20 cellular contexts compared by ENCODE assay signal in the genomic region with DNA sequence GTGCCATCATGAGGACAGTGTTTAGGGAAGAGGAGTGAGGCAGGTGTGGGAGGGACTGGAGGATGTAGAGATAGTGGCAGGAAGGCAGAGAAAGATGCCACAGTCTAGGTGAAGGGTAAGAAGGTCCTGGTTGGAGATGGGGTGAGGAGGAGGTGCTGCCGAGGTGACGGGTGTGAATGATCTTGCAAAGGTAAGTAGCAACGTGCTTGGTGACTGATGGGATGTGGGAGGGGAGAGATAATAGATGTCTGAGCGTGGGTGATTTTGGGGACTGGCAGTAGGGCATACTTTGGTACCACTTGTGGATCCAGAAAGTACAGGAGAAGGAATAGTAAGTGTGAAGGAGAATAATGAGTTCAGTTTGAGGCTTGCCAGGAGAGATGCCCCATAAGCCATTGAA. TPM values are rescaled to one million over a fixed set of nuclear protein-coding genes. Genes with fewer than 3 reads are reported as not detected.
A peak's percentile ranks its signal among the peaks of the same experiment; 100 is the strongest.
DNase-seq lines count a peak whose midpoint lies in the region; ATAC-seq, FAIRE-seq and TF ChIP-seq lines count a peak whose summit lies in the region.
"Had no signal": no experiment of that assay in that cellular context is flagged by ENCODE, and none has a peak within 500 bp of the region (broad histone marks: within the 10 kb centered on the region; RNA-seq: fewer than 3 reads in every experiment).

No MANE protein-coding gene starts in this region.

- intact Hi-C loops in right cardiac atrium (cut with DNase I) (loop anchor here in 1 of 4 donors (10.0 kb wide), 1 partner anchor 126 kb away; the partner anchor contains the start of gene MAGEF1), heart right ventricle (cut with DNase I) (no loop called here), prostate gland (cut with DNase I) (no loop called here), aorta (cut with DNase I) (no loop called here)

- TF ChIP-seq CTCF in heart right ventricle (IDR thresholded peaks at IDR 0.05) (no peak), prostate gland (IDR thresholded peaks at IDR 0.05) (no peak)

- no peak for ATAC-seq in right cardiac atrium
- ATAC-seq in heart right ventricle = no peak
- no peak for ATAC-seq in aorta (ENCODE audit: low FRiP score)
- ATAC-seq: CD8-positive, alpha-beta T cell had no signal

- no peaks in the 10 kb centered on the region for H3K27me3 ChIP-seq in right cardiac atrium (ENCODE audit: control insufficient read depth, insufficient read depth)
- H3K27me3 ChIP-seq in heart right ventricle = peaks cover 0 to 9% (median 0%) of the 10 kb centered on the region in 7 donors
- H3K27me3 ChIP-seq in prostate gland (replicated peaks; ENCODE audit: insufficient read depth) = no peaks in the 10 kb centered on the region
- H3K27me3 ChIP-seq in aorta (ENCODE audit: control insufficient read depth in 1 of 2, insufficient read depth in 2 of 2, low read length in 1 of 2) = no peaks in the 10 kb centered on the region

- whole genome bisulfite sequencing in right cardiac atrium = 86% methylated on average over 4 of the region's 4 CpGs
- 87 to 93% methylated on average over 4 of the region's 4 CpGs for WGBS in heart right ventricle, 2 donors
- WGBS in prostate gland = 83% methylated on average over 4 of the region's 4 CpGs
- 91 to 93% methylated on average over 4 of the region's 4 CpGs for WGBS in aorta, 2 donors

- peaks cover 4% of the 10 kb centered on the region for H3K4me1 ChIP-seq in right cardiac atrium (ENCODE audit: control insufficient read depth, insufficient read depth, low read length)
- peaks cover 3 to 47% (median 27%) of the 10 kb centered on the region in 9 donors for H3K4me1 ChIP-seq in heart right ventricle
- no peaks in the 10 kb centered on the region for H3K4me1 ChIP-seq in prostate gland (replicated peaks)
- H3K4me1 ChIP-seq in aorta (ENCODE audit: control insufficient read depth in 1 of 2, insufficient read depth in 2 of 2, low read length in 2 of 2) = no peaks in the 10 kb centered on the region
- H3K4me1 ChIP-seq: Caco-2 had no signal

- H3K4me3 ChIP-seq in right cardiac atrium (ENCODE audit: low read length) (no peak overlapping the region), heart right ventricle (no peak overlapping the region), prostate gland (no peak overlapping the region), aorta (ENCODE audit: low read length in 2 of 2) (no peak overlapping the region)
- H3K4me3 ChIP-seq: BLaER1 treated with 17β-estradiol and CSF1 and Interleukin-3, amounts not matched to agents 10 nM and 100 nM had no signal

- no peak overlapping the region for H3K27ac ChIP-seq in right cardiac atrium (ENCODE audit: low read length)
- H3K27ac ChIP-seq in heart right ventricle = no peak overlapping the region
- H3K27ac ChIP-seq in prostate gland = no peak overlapping the region
- H3K27ac ChIP-seq in aorta (ENCODE audit: low read depth in 1 of 2, low read length in 2 of 2) = no peak overlapping the region
- H3K27ac ChIP-seq: BLaER1 treated with 17β-estradiol and CSF1 and Interleukin-3, amounts not matched to agents 10 nM and 100 nM; C4-2B had no signal

- H3K36me3 ChIP-seq in heart right ventricle (no peaks in the 10 kb centered on the region), prostate gland (no peaks in the 10 kb centered on the region), aorta (ENCODE audit: control insufficient read depth in 1 of 2, insufficient read depth in 2 of 2, low read length in 1 of 2) (no peaks in the 10 kb centered on the region)
- H3K36me3 ChIP-seq: BLaER1 treated with 17β-estradiol and CSF1 and Interleukin-3, amounts not matched to agents 10 nM and 100 nM had no signal

- peak; percentile 51 for FAIRE-seq in HTR-8/SVneo (lab: Jason Lieb, UNC)
- FAIRE-seq: A204.1, D721Med, G401.6, GM12891, GM19239 had no signal

- H3K9me3 ChIP-seq in right cardiac atrium (ENCODE audit: control insufficient read depth, low read length) (no peaks in the 10 kb centered on the region), heart right ventricle (no peaks in the 10 kb centered on the region), prostate gland (no peaks in the 10 kb centered on the region), aorta (ENCODE audit: control insufficient read depth, low read length) (no peaks in the 10 kb centered on the region)
- H3K9me3 ChIP-seq: BLaER1 treated with 17β-estradiol and CSF1 and Interleukin-3, amounts not matched to agents 10 nM and 100 nM; Caco-2 had no signal

- no peak for TF ChIP-seq POLR2A in prostate gland (IDR thresholded peaks at IDR 0.05)

- DNase-seq in right cardiac atrium (peak in 2 of 3 donors; percentile 4 to 6), heart right ventricle (no peak), HTR-8/SVneo (ENCODE audit: insufficient read length, low spot score) (no peak), prostate gland (ENCODE audit: low spot score) (no peak), aorta (no peak)
- DNase-seq: 8988T; ACHN; Caco-2; Calu3; CD4-positive, alpha-beta T cell; CD8-positive, alpha-beta T cell; DMS79 treated with DMSO at 0.1 percent for 48 hours; GF-D8 had no signal

RNA-seq across cellular contexts. Expression of gene EPHB3, which starts 27.2 kb away (rescaled TPM):
- total RNA-seq in right cardiac atrium (1 to 10 TPM; 1.3 to 3.4 (median 2.9) TPM), heart right ventricle (1 to 10 TPM in 7 of 10 donors, under 1 TPM in 3; 0.38 to 4.0 (median 2.3) TPM), prostate gland (10 to 100 TPM; 11.9 to 25.2 TPM), aorta (1 to 10 TPM; 2.8 to 9.0 TPM)
- polyA plus RNA-seq in right cardiac atrium (0.52 TPM), heart right ventricle (under 1 TPM; 0.51 to 0.96 TPM), aorta (1 to 10 TPM in 1 of 2 donors, under 1 TPM in 1; 0.50 to 3.9 TPM)
- total RNA-seq: CD8-positive, alpha-beta T cell had no signal

Comparison
In these comparisons a context has a peak if more than half of its experiments do, and no peak if none do; other contexts are left out.
1. DNase-seq: peak in right cardiac atrium (2 of 3); none in heart right ventricle (0 of 2), HTR-8/SVneo (single experiment), prostate gland (single experiment) and aorta (0 of 2).